Comparison of ENCODE assay signal across 2 cellular contexts in genomic region chr4:47534772-47535171, GRCh38.
TF ChIP-seq lines count a peak whose summit lies in the region.

No MANE protein-coding gene starts in this region.

TF ChIP-seq in SK-N-SH treated with all-trans-retinoic acid at 6 μM for 48 hours, 23 proteins besides CTCF, POLR2A, EP300 and RAD21:
- peak; percentile 54; the same call in 1 of the 2 replicates for TF ChIP-seq ZNF70 (CRISPR knock-in tag; IDR thresholded peaks at IDR 0.05)
- no peak for TF ChIP-seq TOX (CRISPR knock-in tag; IDR thresholded peaks at IDR 0.05; ENCODE audit: borderline replicate concordance)

TF ChIP-seq in SK-N-SH, 30 proteins besides CTCF, POLR2A, EP300 and RAD21:
- TF ChIP-seq MAX (IDR thresholded peaks at IDR 0.05; ENCODE audit: low read depth) = no peak
- TF ChIP-seq YY1 (IDR thresholded peaks at IDR 0.05; ENCODE audit: low read depth) = no peak
- no peak for TF ChIP-seq ZBTB33 (IDR thresholded peaks at IDR 0.05; ENCODE audit: borderline replicate concordance, low read depth)
- TF ChIP-seq PBX3 (IDR thresholded peaks at IDR 0.05) = no peak
- TF ChIP-seq RFX5 (IDR thresholded peaks at IDR 0.05; ENCODE audit: low read length) = no peak
- no peak for TF ChIP-seq FOXM1 (IDR thresholded peaks at IDR 0.05; ENCODE audit: low read depth)
- no peak for TF ChIP-seq ELF1 (IDR thresholded peaks at IDR 0.05)
- TF ChIP-seq TEAD4 (IDR thresholded peaks at IDR 0.05; ENCODE audit: borderline replicate concordance, insufficient read depth) = no peak
- TF ChIP-seq RCOR1 (IDR thresholded peaks at IDR 0.05; ENCODE audit: low read length) = no peak
- no peak for TF ChIP-seq REST (IDR thresholded peaks at IDR 0.05; ENCODE audit: low read depth, low read length)
